In genomic region chr12:48978291-48978740, GRCh38 we compare ENCODE assay signal across 8 cellular contexts. TPM values are rescaled to one million over a fixed set of nuclear protein-coding genes. Genes with fewer than 3 reads are reported as not detected.
DNase-seq lines count a peak whose midpoint lies in the region; TF ChIP-seq lines count a peak whose summit lies in the region.

Gene WNT1, plus strand, starts transcription at chr12:48978322. Its CDS starts 329 bp downstream, at chr12:48978651.

- H3K9me2 ChIP-seq in SU-DHL-6 (replicated peaks; ENCODE audit: insufficient read depth, low read length) = no peaks in the 10 kb centered on the region

- TF ChIP-seq CTCF in SU-DHL-6 (IDR thresholded peaks at IDR 0.05; ENCODE audit: insufficient read depth, low read length, poor library complexity, severe bottlenecking) (no peak), testis (IDR thresholded peaks at IDR 0.05) (no peak)

- H3K4me3 ChIP-seq in SU-DHL-6 (ENCODE audit: insufficient read depth, low read length, poor library complexity, severe bottlenecking) (no peak within 1 kb of the TSS), iPS-18c (ENCODE audit: insufficient read depth, low read depth, low read length) (peak within 1 kb of the TSS; percentile 51), testis (peak within 1 kb of the TSS; percentile 2 to 24)

- DNase-seq in activated CD8-positive, alpha-beta memory T cell treated with anti-CD3 and anti-CD28 coated beads for 24 hours = peak; percentile 70
- no peak for DNase-seq in activated CD8-positive, alpha-beta memory T cell treated with anti-CD3 and anti-CD28 coated beads, Interleukin-2, amount 50 U/mL, for 4 hours
- DNase-seq in testis = no peak
- no peak for DNase-seq in SK-N-DZ (ENCODE audit: low spot score)
- DNase-seq in cortex of kidney (lab: John Stamatoyannopoulos, UW) = no peak
- no peak for DNase-seq in NCI-H2196 treated with DMSO at 0.1 percent for 48 hours (lab: John Stamatoyannopoulos, UW; ENCODE audit: unreplicated experiment)

- H3K36me3 ChIP-seq in SU-DHL-6 (ENCODE audit: low read length) (no peaks in the 10 kb centered on the region), testis (ENCODE audit: low read depth, missing control alignments) (no peaks in the 10 kb centered on the region)

- 1% methylated on average over 41 of the region's 45 CpGs; no CpG with 5 or more reads in 1 of the 2 donors for WGBS in testis, 2 donors

- peak within 1 kb of the TSS; percentile 81 for H2AFZ ChIP-seq in SU-DHL-6 (ENCODE audit: low read depth, low read length, severe bottlenecking)

- no peak within 1 kb of the TSS for H3K27ac ChIP-seq in SU-DHL-6 (ENCODE audit: low read depth, low read length)
- H3K27ac ChIP-seq in testis = no peak within 1 kb of the TSS

- no peak within 1 kb of the TSS for H3K9ac ChIP-seq in SU-DHL-6 (ENCODE audit: low read length)

- intact Hi-C loops in testis (cut with DNase I; ENCODE audit: low total_unique reads) = no loop called here

- no peaks in the 10 kb centered on the region for H3K27me3 ChIP-seq in SU-DHL-6 (ENCODE audit: low read length)
- no peaks in the 10 kb centered on the region for H3K27me3 ChIP-seq in testis

- H3K9me3 ChIP-seq in SU-DHL-6 (ENCODE audit: insufficient read depth, low read length) = no peaks in the 10 kb centered on the region
- H3K9me3 ChIP-seq in iPS-18c (ENCODE audit: control insufficient read depth, insufficient read depth, low read length) = no peaks in the 10 kb centered on the region
- H3K9me3 ChIP-seq in testis = no peaks in the 10 kb centered on the region

- no peaks in the 10 kb centered on the region for H3K79me2 ChIP-seq in SU-DHL-6 (ENCODE audit: insufficient read depth, low read length)

- no peak for TF ChIP-seq POLR2A in testis (IDR thresholded peaks at IDR 0.05)

- H3K4me1 ChIP-seq in testis = peaks cover 27% of the 10 kb centered on the region

- no peaks in the 10 kb centered on the region for H4K20me1 ChIP-seq in SU-DHL-6 (ENCODE audit: low read depth, low read length)

- no peaks in the 10 kb centered on the region for H3F3A ChIP-seq in SU-DHL-6 (ENCODE audit: insufficient read depth)

- peak within 1 kb of the TSS; percentile 44 for H3K4me2 ChIP-seq in SU-DHL-6 (ENCODE audit: low read depth, low read length, poor library complexity, severe bottlenecking)

RNA-seq across cellular contexts. Expression of gene WNT1, which starts in this region (rescaled TPM):
- 1 to 10 TPM; 1.2 to 1.4 TPM for total RNA-seq in testis
- 0.62 TPM for polyA plus RNA-seq in testis (ENCODE audit: insufficient read depth, low read depth, low replicate concordance)
- polyA plus RNA-seq in SK-N-DZ (2014; cell fraction: cytosol; rRNA removed) = not detected in 2 replicates
- not detected in 2 replicates for polyA plus RNA-seq in SK-N-DZ (2014; cell fraction: nucleus; rRNA removed)
